14 cellular contexts compared by ENCODE assay signal in genomic region chr14:54252072-54252730, GRCh38.
DNase-seq lines count a peak whose midpoint lies in the region; ATAC-seq and TF ChIP-seq lines count a peak whose summit lies in the region.
"Had no signal": no experiment of that assay in that cellular context is flagged by ENCODE, and none has a peak within 500 bp of the region (broad histone marks: within the 10 kb centered on the region; RNA-seq: fewer than 3 reads in every experiment).

No MANE protein-coding gene starts in this region.

- no peaks in the 10 kb centered on the region for H3K36me3 ChIP-seq in HCT116 (ENCODE audit: control insufficient read depth in 1 of 2, insufficient read depth in 2 of 2, low read length in 2 of 2)
- H3K36me3 ChIP-seq: pancreas, thyroid gland had no signal

- BruUV-seq in HCT116 (replicated peaks; lab: Mats Ljungman, UMichigan): no TSS peak

- no peaks in the 10 kb centered on the region for H4K20me1 ChIP-seq in HCT116 (ENCODE audit: insufficient read depth)

- H3K27ac Mint-ChIP-seq in stimulated activated effector memory CD8-positive, alpha-beta T cell treated with anti-CD3 and anti-CD28 coated beads, Interleukin-12 subunit alpha, Interleukin-12 subunit beta, amount 100 ng/mL, for 72 hours: no peak overlapping the region
- H3K27ac Mint-ChIP-seq: activated CD8-positive, alpha-beta T cell treated with anti-CD3 and anti-CD28 coated beads, Interleukin-2, amount 10 ng/mL, durations not matched to agents 7 days and 5 days; activated naive CD4-positive, alpha-beta T cell treated with anti-CD3 and anti-CD28 coated beads, Interleukin-2, amount 50 U/mL, for 72 hours had no signal

- H3K79me2 ChIP-seq in HCT116 (ENCODE audit: insufficient read depth, low read length): no peaks in the 10 kb centered on the region

- H3K4me2 ChIP-seq in HCT116 (ENCODE audit: low read length): peak overlapping the region; percentile 80

- H3K4me3 Mint-ChIP-seq in stimulated activated effector memory CD8-positive, alpha-beta T cell treated with anti-CD3 and anti-CD28 coated beads, Interleukin-12 subunit alpha, Interleukin-12 subunit beta, amount 100 ng/mL, for 72 hours: no peak overlapping the region
- H3K4me3 Mint-ChIP-seq: activated CD8-positive, alpha-beta T cell treated with anti-CD3 and anti-CD28 coated beads, Interleukin-2, amount 10 ng/mL, durations not matched to agents 7 days and 5 days had no signal

- H3K4me1 Mint-ChIP-seq in stimulated activated effector memory CD8-positive, alpha-beta T cell treated with anti-CD3 and anti-CD28 coated beads, Interleukin-12 subunit alpha, Interleukin-12 subunit beta, amount 100 ng/mL, for 72 hours: no peaks in the 10 kb centered on the region

- H3K4me1 ChIP-seq in HCT116 (ENCODE audit: control insufficient read depth in 1 of 2, insufficient read depth in 2 of 2, low read length in 2 of 2) (peaks cover 37 to 44% of the 10 kb centered on the region in 2 experiments), foreskin keratinocyte (peaks cover 23% of the 10 kb centered on the region)
- H3K4me1 ChIP-seq: pancreas had no signal

- peak overlapping the region; percentile 53 for H3K9ac ChIP-seq in HCT116 (ENCODE audit: low read length)

- TF ChIP-seq POLR2A in HCT116 (IDR thresholded peaks at IDR 0.05; ENCODE audit: borderline replicate concordance, extremely low read depth, insufficient read depth, insufficient read length): no peak

- H3K4me3 ChIP-seq in HCT116 (replicated peaks in 1 of 2; ENCODE audit: low read depth in 1 of 2, low read length in 2 of 2): peak overlapping the region in 1 of 2 experiments; percentile 43; a peak in 3 of 4 replicates
- H3K4me3 ChIP-seq: pancreas, thyroid gland had no signal

- ATAC-seq in HCT116: peak; percentile 81
- ATAC-seq in foreskin keratinocyte: peak; percentile 50
- ATAC-seq in stimulated activated effector memory CD8-positive, alpha-beta T cell treated with anti-CD3 and anti-CD28 coated beads, Interleukin-12 subunit alpha, Interleukin-12 subunit beta, amount 100 ng/mL, for 72 hours: no peak
- ATAC-seq: activated CD8-positive, alpha-beta T cell treated with anti-CD3 and anti-CD28 coated beads, Interleukin-2, amount 10 ng/mL, durations not matched to agents 7 days and 5 days had no signal

- H3K27me3 ChIP-seq in HCT116 (ENCODE audit: insufficient read depth, low read length) (no peaks in the 10 kb centered on the region; the same call in 1 of the 2 replicates), foreskin keratinocyte (no peaks in the 10 kb centered on the region)
- H3K27me3 ChIP-seq: pancreas, thyroid gland had no signal

- RAD21 ChIA-PET in HCT116 (lab: Charles Lee; ENCODE audit: low non-redundant PET in 1 of 2, low total read pairs in 2 of 2, uncharacterized antibody in 2 of 2, unreplicated experiment in 2 of 2): interaction anchor here (0.9 to 1.6 kb wide), 3 partner anchors 74 to 86 kb away, joined by 3 read pairs; no protein-coding TSS in a partner anchor

- no peaks in the 10 kb centered on the region for H3K9me3 ChIP-seq in HCT116 (ENCODE audit: control insufficient read depth in 1 of 2, insufficient read depth in 1 of 2, low read depth in 1 of 2, low read length in 2 of 2)
- H3K9me3 ChIP-seq: pancreas, thyroid gland had no signal

- H3K36me3 Mint-ChIP-seq in stimulated activated effector memory CD8-positive, alpha-beta T cell treated with anti-CD3 and anti-CD28 coated beads, Interleukin-12 subunit alpha, Interleukin-12 subunit beta, amount 100 ng/mL, for 72 hours: no peaks in the 10 kb centered on the region
- H3K36me3 Mint-ChIP-seq: activated naive CD4-positive, alpha-beta T cell treated with anti-CD3 and anti-CD28 coated beads, Interleukin-2, amount 50 U/mL, for 72 hours had no signal

- POLR2A ChIA-PET in HCT116 (lab: Charles Lee): no interaction called here

- TF ChIP-seq CTCF in HCT116 (IDR thresholded peaks at IDR 0.05 in 2 of 3, conservative IDR thresholded peaks at IDR 0.05 in 1 of 3; ENCODE audit: borderline replicate concordance in 1 of 3, insufficient read depth in 1 of 3, low read depth in 2 of 3, low read length in 2 of 3) (0 out of 6 replicates have a peak, but pooled peaks of 1 of the 3 experiments have one; percentile 13), foreskin keratinocyte (conservative IDR thresholded peaks at IDR 0.05) (no peak)

- DNase-seq in HCT116 (ENCODE audit: low read depth, low spot score) (peak; percentile 95), SW480 (ENCODE audit: low spot score) (peak; percentile 98), foreskin keratinocyte (peak; percentile 89 to 93), smooth muscle cell of the brain vasculature (ENCODE audit: low read depth, low spot score) (peak; percentile 12), cerebellar nuclear complex (lab: John Stamatoyannopoulos, UW) (no peak), NCI-H82 (lab: John Stamatoyannopoulos, UW) (no peak)
- no peak for DNase-seq in stimulated activated effector memory CD8-positive, alpha-beta T cell treated with anti-CD3 and anti-CD28 coated beads, Interleukin-12 subunit alpha, Interleukin-12 subunit beta, amount 100 ng/mL, for 72 hours (ENCODE audit: low spot score in 2 of 2)
- DNase-seq in NK-92 treated with Interleukin-12 subunit alpha and Interleukin-12 subunit beta, amount 100 ng/mL, for 24 hours (lab: John Stamatoyannopoulos, UW): no peak
- DNase-seq: activated CD8-positive, alpha-beta T cell treated with anti-CD3 and anti-CD28 coated beads, Interleukin-2, amount 10 ng/mL, durations not matched to agents 7 days and 5 days; Kasumi-1; kidney; pancreas; thyroid gland had no signal

- H3K27ac ChIP-seq in HCT116 (ENCODE audit: low read depth, low read length) (peak overlapping the region; percentile 86), foreskin keratinocyte (no peak overlapping the region)
- H3K27ac ChIP-seq: pancreas, thyroid gland had no signal

- TF ChIP-seq RAD21 in HCT116 (IDR thresholded peaks at IDR 0.05; ENCODE audit: low read depth): peak; percentile 59

- no peaks in the 10 kb centered on the region for H3K9me3 Mint-ChIP-seq in stimulated activated effector memory CD8-positive, alpha-beta T cell treated with anti-CD3 and anti-CD28 coated beads, Interleukin-12 subunit alpha, Interleukin-12 subunit beta, amount 100 ng/mL, for 72 hours
- H3K9me3 Mint-ChIP-seq: activated naive CD4-positive, alpha-beta T cell treated with anti-CD3 and anti-CD28 coated beads, Interleukin-2, amount 50 U/mL, for 72 hours had no signal

- CTCF ChIA-PET in HCT116 (lab: Charles Lee): interaction anchor here (1.0 kb wide), 1 partner anchor 77 kb away, joined by 3 read pairs; no protein-coding TSS in a partner anchor

- no peaks in the 10 kb centered on the region for H3K9me2 ChIP-seq in HCT116 (ENCODE audit: insufficient read depth)

- no peak overlapping the region for H2AFZ ChIP-seq in HCT116 (ENCODE audit: low read depth, low read length, poor library complexity, severe bottlenecking)

- intact Hi-C loops in HCT116 (cut with micrococcal nuclease): loop anchor here (5.0 kb wide), 3 partner anchors 40 to 75 kb away; no protein-coding TSS in a partner anchor

TF ChIP-seq in HCT116, 20 proteins besides CTCF, POLR2A, EP300 and RAD21 (continues in another document):
- TF ChIP-seq FOSL1 (IDR thresholded peaks at IDR 0.05; ENCODE audit: low read depth) (peak; percentile 69), YY1 (IDR thresholded peaks at IDR 0.05; ENCODE audit: extremely low read depth, insufficient replicate concordance, low read depth, low read length) (peak; percentile 48), POLR2AphosphoS5 (IDR thresholded peaks at IDR 0.05; ENCODE audit: low read depth, low read length) (peak; percentile 59), MAX (IDR thresholded peaks at IDR 0.05) (peak; percentile 69), ELF1 (IDR thresholded peaks at IDR 0.05; ENCODE audit: borderline replicate concordance, low read depth) (no peak), ZBTB33 (IDR thresholded peaks at IDR 0.05; ENCODE audit: extremely low read depth, insufficient replicate concordance, low read length) (no peak)

Comparison
In these comparisons a context has a peak if more than half of its experiments do, and no peak if none do; other contexts are left out.
1. DNase-seq: peak in HCT116 (single experiment), SW480 (single experiment), foreskin keratinocyte (2 of 2) and smooth muscle cell of the brain vasculature (single experiment); none in cerebellar nuclear complex (0 of 2), stimulated activated effector memory CD8-positive, alpha-beta T cell treated with anti-CD3 and anti-CD28 coated beads, Interleukin-12 subunit alpha, Interleukin-12 subunit beta, amount 100 ng/mL, for 72 hours (0 of 2), NCI-H82 (single experiment) and NK-92 treated with Interleukin-12 subunit alpha and Interleukin-12 subunit beta, amount 100 ng/mL, for 24 hours (single experiment).